8 cellular contexts compared by ENCODE assay signal in the genomic region with DNA sequence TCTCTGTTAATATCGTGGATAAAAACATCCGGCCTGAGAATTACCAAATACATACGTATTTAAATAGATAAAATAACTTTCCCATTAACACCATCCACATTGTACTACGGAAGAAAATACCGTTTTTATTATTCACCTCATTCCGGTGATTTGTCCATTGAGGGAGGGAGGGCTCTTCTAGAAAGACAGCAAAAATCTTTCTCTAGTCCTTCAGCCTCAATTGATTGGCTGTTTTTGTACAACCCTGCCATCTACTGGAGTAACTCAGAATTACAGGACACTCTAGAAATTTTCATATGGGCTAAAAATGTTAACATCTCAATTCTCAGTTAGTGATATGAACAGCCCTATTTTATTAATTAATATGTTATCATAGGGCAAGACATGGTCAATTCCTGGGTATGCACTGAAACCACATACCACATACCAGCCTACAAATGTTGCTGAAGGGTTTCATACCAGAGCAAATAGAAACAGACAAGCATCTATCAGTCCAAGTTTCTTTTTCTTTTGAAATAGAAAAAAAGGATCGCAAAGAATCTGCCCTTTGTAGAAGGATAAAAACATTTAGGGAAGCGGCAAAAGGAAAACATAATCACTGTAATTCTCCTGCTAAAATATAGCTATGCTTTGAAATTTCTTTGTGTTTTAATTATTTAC. TPM values are rescaled to one million over a fixed set of nuclear protein-coding genes. Genes with fewer than 3 reads are reported as not detected.
DNase-seq lines count a peak whose midpoint lies in the region; ATAC-seq, FAIRE-seq and TF ChIP-seq lines count a peak whose summit lies in the region.

No MANE protein-coding gene starts in this region.

- H3K4me1 ChIP-seq in NT2/D1 (ENCODE audit: insufficient read depth, insufficient read length) = no peaks in the 10 kb centered on the region
- peaks cover 16% of the 10 kb centered on the region for H3K4me1 ChIP-seq in keratinocyte (ENCODE audit: control insufficient read depth, extremely low read depth, insufficient read depth, low read length)
- peaks cover 0 to 9% (median 3%) of the 10 kb centered on the region in 4 donors for H3K4me1 ChIP-seq in stomach

- H3K4me3 Mint-ChIP-seq in MCF 10A (ENCODE audit: unreplicated experiment) = peak overlapping the region; percentile 37

- no peaks in the 10 kb centered on the region for H3K9me1 ChIP-seq in keratinocyte (ENCODE audit: control insufficient read depth, extremely low read depth, insufficient read depth, low read length)

- H3K79me2 ChIP-seq in keratinocyte (ENCODE audit: control insufficient read depth, insufficient read depth, low read length) = no peaks in the 10 kb centered on the region

- peaks cover 4% of the 10 kb centered on the region for H3K4me1 Mint-ChIP-seq in MCF 10A (ENCODE audit: insufficient read depth, unreplicated experiment)

- no peaks in the 10 kb centered on the region for H3K27me3 Mint-ChIP-seq in MCF 10A (ENCODE audit: insufficient read depth, unreplicated experiment)

- H3K9me3 Mint-ChIP-seq in MCF 10A (ENCODE audit: unreplicated experiment) = no peaks in the 10 kb centered on the region

- H3K36me3 ChIP-seq in NT2/D1 (ENCODE audit: insufficient read depth, insufficient read length, low read length) (no peaks in the 10 kb centered on the region), keratinocyte (ENCODE audit: control insufficient read depth in 2 of 2, extremely low read depth in 1 of 2, insufficient read depth in 2 of 2, low read length in 2 of 2) (no peaks in the 10 kb centered on the region), stomach (no peaks in the 10 kb centered on the region)

- H3K9ac ChIP-seq in NT2/D1 (ENCODE audit: insufficient read length, low read depth) (no peak overlapping the region), keratinocyte (ENCODE audit: control insufficient read depth, extremely low read depth, insufficient read depth, low read length) (peak overlapping the region; percentile 45)

- H3K4me3 ChIP-seq in GM12875 (ENCODE audit: low read depth, low read length) = no peak overlapping the region
- no peak overlapping the region for H3K4me3 ChIP-seq in NT2/D1 (ENCODE audit: insufficient read length, low read depth)
- H3K4me3 ChIP-seq in keratinocyte (ENCODE audit: control insufficient read depth in 2 of 3, extremely low read depth in 1 of 3, insufficient read depth in 2 of 3, low read depth in 1 of 3, low read length in 3 of 3) = peak overlapping the region in 1 of 3 experiments; percentile 12
- no peak overlapping the region for H3K4me3 ChIP-seq in stomach

- H3K9me3 ChIP-seq in NT2/D1 (ENCODE audit: insufficient read depth, low read length) = no peaks in the 10 kb centered on the region
- no peaks in the 10 kb centered on the region for H3K9me3 ChIP-seq in keratinocyte (ENCODE audit: control insufficient read depth, low read depth, low read length)
- H3K9me3 ChIP-seq in stomach = no peaks in the 10 kb centered on the region

- ATAC-seq in HG03196 (IDR thresholded peaks at IDR 0.05; ENCODE audit: unreplicated experiment) = no peak

- H2AFZ ChIP-seq in keratinocyte (ENCODE audit: control insufficient read depth, low read length) = peak overlapping the region; percentile 58

- TF ChIP-seq POLR2A in stomach (IDR thresholded peaks at IDR 0.05) = no peak

- peak; percentile 47; the same call in 1 of the 2 replicates for TF ChIP-seq CTCF in GM12875 (IDR thresholded peaks at IDR 0.05; ENCODE audit: borderline replicate concordance, insufficient read depth, low read depth, low read length)
- peak; percentile 64 for TF ChIP-seq CTCF in MCF 10A (IDR thresholded peaks at IDR 0.05; ENCODE audit: unreplicated experiment)
- peak; percentile 25 to 53 (median 53) for TF ChIP-seq CTCF in keratinocyte (optimal IDR thresholded peaks at IDR 0.05 in 1 of 3, IDR thresholded peaks at IDR 0.05 in 1 of 3, conservative IDR thresholded peaks at IDR 0.05 in 1 of 3; ENCODE audit: extremely low read depth in 1 of 3, insufficient read depth in 2 of 3, low read length in 3 of 3)
- TF ChIP-seq CTCF in stomach (IDR thresholded peaks at IDR 0.05) = peak in 5 of 7 experiments; percentile 48 to 87 (median 75)

- peak overlapping the region; percentile 22 for H3K4me2 ChIP-seq in keratinocyte (ENCODE audit: control insufficient read depth, extremely low read depth, insufficient read depth, low read depth, low read length)

- H3K27ac ChIP-seq in keratinocyte (ENCODE audit: control insufficient read depth, insufficient read depth, low read length) = peak overlapping the region; percentile 68
- no peak overlapping the region for H3K27ac ChIP-seq in stomach

- POLR2A ChIA-PET in MCF 10A (lab: Yijun Ruan, JAX) = interaction anchor here (0.8 to 1.6 kb wide), 3 partner anchors 56 to 575 kb away, joined by 3 to 18 read pairs (median 3); a partner anchor contains a TSS

- 13 to 15% (median 15%) methylated on average over 8 of the region's 8 CpGs for WGBS in stomach, 5 donors

- CTCF ChIA-PET in MCF 10A (lab: Yijun Ruan, JAX) = interaction anchor here (0.5 to 2.7 kb wide), 25 partner anchors 9 to 1254 kb away, joined by 3 to 26 read pairs (median 4); no protein-coding TSS in a partner anchor

- DNase-seq in Ammon's horn (ENCODE audit: low spot score) (peak; percentile 65), HS-5 (ENCODE audit: low read depth) (peak; percentile 97), NT2/D1 (ENCODE audit: low read depth, low spot score) (peak; percentile 54), MCF 10A (ENCODE audit: unreplicated experiment) (peak; percentile 73), keratinocyte (ENCODE audit: low read depth, low spot score) (peak; percentile 61), stomach (no peak)

- intact Hi-C loops in MCF 10A (cut with micrococcal nuclease) (loop anchor here (1.0 to 5.0 kb wide), 5 partner anchors 55 to 1225 kb away; no protein-coding TSS in a partner anchor), stomach (cut with DNase I; ENCODE audit: low total_unique reads) (no loop called here)

- H3K27me3 ChIP-seq in NT2/D1 (ENCODE audit: insufficient read depth, insufficient read length) (no peaks in the 10 kb centered on the region), keratinocyte (ENCODE audit: control insufficient read depth, extremely low read depth, insufficient read depth, low read length) (no peaks in the 10 kb centered on the region), stomach (no peaks in the 10 kb centered on the region)

- H4K20me1 ChIP-seq in keratinocyte (ENCODE audit: control insufficient read depth, extremely low read depth, insufficient read depth, low read length) = no peaks in the 10 kb centered on the region

- dilution Hi-C loops in keratinocyte (cut with MboI; ENCODE audit: extremely low pct_ligation_motif_present, low sequenced_read_pairs) = no loop called here

- H3K27ac Mint-ChIP-seq in MCF 10A (ENCODE audit: low read depth, unreplicated experiment) = no peak overlapping the region

- H3K36me3 Mint-ChIP-seq in MCF 10A (ENCODE audit: insufficient read depth, unreplicated experiment) = no peaks in the 10 kb centered on the region

- no peak for TF ChIP-seq EP300 in stomach (IDR thresholded peaks at IDR 0.05)

- peak; percentile 91 for FAIRE-seq in keratinocyte (lab: Jason Lieb, UNC)

- no TSS peak for BruUV-seq in MCF 10A (replicated peaks; lab: Mats Ljungman, UMichigan)

RNA-seq across cellular contexts. Expression of a gene that starts 55.8 kb away (rescaled TPM):
- 21.7 and 43.6 TPM in 2 replicates for total RNA-seq in MCF 10A (2022)
- 11.8 to 31.8 TPM (median 30.0 TPM) in 3 replicates for polyA plus RNA-seq in keratinocyte
- polyA plus RNA-seq in keratinocyte (2011; ENCODE audit: low read depth) = 10.3 TPM
- polyA plus RNA-seq in keratinocyte (2011; cell fraction: cytosol; rRNA removed) = 18.4 and 24.2 TPM in 2 replicates
- polyA plus RNA-seq in keratinocyte (2011; cell fraction: nucleus; rRNA removed) = 18.6 and 19.7 TPM in 2 replicates
- polyA plus RNA-seq in keratinocyte (2012; ENCODE audit: low replicate concordance) = 5.9 and 22.2 TPM in 2 replicates
- polyA minus RNA-seq in keratinocyte = 12.9 to 66.0 TPM (median 44.4 TPM) in 3 replicates
- polyA minus RNA-seq in keratinocyte (2011; cell fraction: cytosol; rRNA and poly(A)+ RNA removed) = 19.2 TPM
- polyA minus RNA-seq in keratinocyte (2011; cell fraction: nucleus; rRNA and poly(A)+ RNA removed) = 11.8 and 19.8 TPM in 2 replicates
- total RNA-seq in stomach = 10 to 100 TPM in 3 of 5 donors, 1 to 10 TPM in 2; 5.4 to 89.8 (median 13.4) TPM
- polyA plus RNA-seq in stomach = 10 to 100 TPM; 17.8 to 37.6 (median 20.3) TPM
